Comparison of ENCODE assay signal across 12 cellular contexts in the genomic region with DNA sequence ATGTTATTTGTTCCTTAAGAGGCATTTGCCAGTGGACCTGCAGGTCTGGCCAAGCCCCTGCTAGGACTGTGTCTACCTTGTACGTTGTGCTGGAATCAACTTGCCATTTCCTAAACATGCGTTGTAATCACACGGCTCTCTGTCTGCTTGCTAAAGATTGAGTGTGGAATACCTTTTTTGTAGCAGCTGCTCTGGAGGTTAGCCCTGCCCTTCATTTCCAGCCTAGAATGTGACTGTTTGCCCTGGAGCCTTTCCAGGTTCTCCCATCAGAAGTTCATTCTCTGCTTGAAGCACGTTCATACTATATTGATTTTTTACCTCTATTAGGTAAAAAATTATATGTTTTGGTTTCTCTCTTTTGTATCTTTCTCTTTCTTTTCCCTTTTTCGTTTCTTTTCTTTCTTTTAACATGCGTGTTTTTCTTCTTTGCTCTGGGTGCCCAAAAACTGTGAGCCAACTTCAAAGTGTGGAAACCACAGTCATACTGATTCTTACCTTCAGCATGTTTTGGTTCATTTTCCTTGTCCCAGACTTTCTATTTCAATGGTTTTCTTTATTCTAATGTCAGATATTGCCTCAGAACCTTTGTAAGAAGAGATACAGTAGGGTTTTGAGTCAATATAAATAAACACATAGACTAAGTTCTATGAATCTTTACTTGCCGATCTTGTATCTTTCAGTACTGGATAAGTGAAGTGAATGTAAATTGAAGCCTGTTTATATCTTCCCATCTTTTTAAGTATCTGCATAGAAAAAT.
DNase-seq lines count a peak whose midpoint lies in the region; ATAC-seq and TF ChIP-seq lines count a peak whose summit lies in the region.
"Had no signal": no experiment of that assay in that cellular context is flagged by ENCODE, and none has a peak within 500 bp of the region (broad histone marks: within the 10 kb centered on the region; RNA-seq: fewer than 3 reads in every experiment).

No MANE protein-coding gene starts in this region.

- no peaks in the 10 kb centered on the region for H3K9me3 ChIP-seq in ascending aorta

- intact Hi-C loops in activated T-helper 2 cell treated with anti-CD3 and anti-CD28 coated beads, Interferon-gamma antibody, Interleukin-2, Interleukin-4, amounts not matched to agents 10 μg/mL and 5 μg/mL and 100 μg/mL, durations not matched to agents 14 hours and 24 hours and 36 hours (cut with micrococcal nuclease): no loop called here
- intact Hi-C loops in ascending aorta (cut with DNase I): no loop called here

- CTCF ChIA-PET in activated CD8-positive, alpha-beta memory T cell treated with anti-CD3 and anti-CD28 coated beads, Interleukin-2, amount 10 ng/mL, durations not matched to agents 7 days and 5 days (lab: Charles Lee): no interaction called here

- no peaks in the 10 kb centered on the region for H3K27me3 ChIP-seq in ascending aorta

- no peaks in the 10 kb centered on the region for H3K36me3 ChIP-seq in ascending aorta

- H3K36me3 Mint-ChIP-seq in activated T-helper 2 cell treated with anti-CD3 and anti-CD28 coated beads, Interferon-gamma antibody, Interleukin-2, Interleukin-4, amounts not matched to agents 10 μg/mL and 5 μg/mL and 100 μg/mL, durations not matched to agents 14 hours and 24 hours and 36 hours (ENCODE audit: low read depth): peaks cover 6% of the 10 kb centered on the region
- H3K36me3 Mint-ChIP-seq in activated CD8-positive, alpha-beta memory T cell treated with anti-CD3 and anti-CD28 coated beads, Interleukin-2, amount 10 ng/mL, durations not matched to agents 7 days and 5 days: peaks cover 9% of the 10 kb centered on the region

- H3K27me3 Mint-ChIP-seq in activated T-helper 2 cell treated with anti-CD3 and anti-CD28 coated beads, Interferon-gamma antibody, Interleukin-2, Interleukin-4, amounts not matched to agents 10 μg/mL and 5 μg/mL and 100 μg/mL, durations not matched to agents 14 hours and 24 hours and 36 hours (ENCODE audit: low read depth): peaks cover 2% of the 10 kb centered on the region
- no peaks in the 10 kb centered on the region for H3K27me3 Mint-ChIP-seq in activated CD8-positive, alpha-beta memory T cell treated with anti-CD3 and anti-CD28 coated beads, Interleukin-2, amount 10 ng/mL, durations not matched to agents 7 days and 5 days
- H3K27me3 Mint-ChIP-seq: CD8-positive, alpha-beta memory T cell; naive thymus-derived CD8-positive, alpha-beta T cell had no signal

- no peak overlapping the region for H3K4me3 Mint-ChIP-seq in activated T-helper 2 cell treated with anti-CD3 and anti-CD28 coated beads, Interferon-gamma antibody, Interleukin-2, Interleukin-4, amounts not matched to agents 10 μg/mL and 5 μg/mL and 100 μg/mL, durations not matched to agents 14 hours and 24 hours and 36 hours (ENCODE audit: low read depth)
- H3K4me3 Mint-ChIP-seq in activated CD8-positive, alpha-beta memory T cell treated with anti-CD3 and anti-CD28 coated beads, Interleukin-2, amount 10 ng/mL, durations not matched to agents 7 days and 5 days: no peak overlapping the region
- H3K4me3 Mint-ChIP-seq: CD8-positive, alpha-beta memory T cell; naive thymus-derived CD8-positive, alpha-beta T cell had no signal

- DNase-seq in DMS79 treated with DMSO at 0.1 percent for 48 hours (lab: John Stamatoyannopoulos, UW): peak; percentile 38
- peak; percentile 80 for DNase-seq in NCI-H146 treated with DMSO at 0.1 percent for 48 hours (lab: John Stamatoyannopoulos, UW; ENCODE audit: unreplicated experiment)
- no peak for DNase-seq in activated T-helper 2 cell treated with anti-CD3 and anti-CD28 coated beads, Interferon-gamma antibody, Interleukin-2, Interleukin-4, amounts not matched to agents 10 μg/mL and 5 μg/mL and 100 μg/mL, durations not matched to agents 14 hours and 24 hours and 36 hours (ENCODE audit: low spot score)
- DNase-seq in mucosa of gallbladder (ENCODE audit: low spot score): peak; percentile 68
- DNase-seq in ascending aorta (ENCODE audit: low spot score in 2 of 2): no peak
- DNase-seq in activated CD8-positive, alpha-beta memory T cell treated with anti-CD3 and anti-CD28 coated beads, Interleukin-2, amount 10 ng/mL, durations not matched to agents 7 days and 5 days: no peak
- no peak for DNase-seq in OCI-M2 (lab: John Stamatoyannopoulos, UW; ENCODE audit: unreplicated experiment)
- DNase-seq: CD8-positive, alpha-beta memory T cell; KBM-7; naive thymus-derived CD8-positive, alpha-beta T cell; NK-92 treated with Interleukin-12 subunit alpha and Interleukin-12 subunit beta, amount 100 ng/mL, for 24 hours had no signal

- no peaks in the 10 kb centered on the region for H3K4me1 ChIP-seq in ascending aorta

- peaks cover 9% of the 10 kb centered on the region for H3K4me1 Mint-ChIP-seq in activated T-helper 2 cell treated with anti-CD3 and anti-CD28 coated beads, Interferon-gamma antibody, Interleukin-2, Interleukin-4, amounts not matched to agents 10 μg/mL and 5 μg/mL and 100 μg/mL, durations not matched to agents 14 hours and 24 hours and 36 hours (ENCODE audit: low read depth)
- peaks cover 4% of the 10 kb centered on the region for H3K4me1 Mint-ChIP-seq in activated CD8-positive, alpha-beta memory T cell treated with anti-CD3 and anti-CD28 coated beads, Interleukin-2, amount 10 ng/mL, durations not matched to agents 7 days and 5 days

- H3K27ac ChIP-seq in ascending aorta: no peak overlapping the region

- no peak for ATAC-seq in HG02610 (IDR thresholded peaks at IDR 0.05; ENCODE audit: unreplicated experiment)
- ATAC-seq in activated CD8-positive, alpha-beta memory T cell treated with anti-CD3 and anti-CD28 coated beads, Interleukin-2, amount 10 ng/mL, durations not matched to agents 7 days and 5 days: no peak
- ATAC-seq: naive thymus-derived CD8-positive, alpha-beta T cell had no signal

- no peak overlapping the region for H3K4me3 ChIP-seq in ascending aorta

- H3K9me3 Mint-ChIP-seq in activated T-helper 2 cell treated with anti-CD3 and anti-CD28 coated beads, Interferon-gamma antibody, Interleukin-2, Interleukin-4, amounts not matched to agents 10 μg/mL and 5 μg/mL and 100 μg/mL, durations not matched to agents 14 hours and 24 hours and 36 hours: peaks cover 1% of the 10 kb centered on the region
- peaks cover 2% of the 10 kb centered on the region for H3K9me3 Mint-ChIP-seq in activated CD8-positive, alpha-beta memory T cell treated with anti-CD3 and anti-CD28 coated beads, Interleukin-2, amount 10 ng/mL, durations not matched to agents 7 days and 5 days (ENCODE audit: low read depth)

- TF ChIP-seq CTCF in ascending aorta (IDR thresholded peaks at IDR 0.05): no peak

- peak overlapping the region; percentile 34 for H3K27ac Mint-ChIP-seq in activated T-helper 2 cell treated with anti-CD3 and anti-CD28 coated beads, Interferon-gamma antibody, Interleukin-2, Interleukin-4, amounts not matched to agents 10 μg/mL and 5 μg/mL and 100 μg/mL, durations not matched to agents 14 hours and 24 hours and 36 hours
- no peak overlapping the region for H3K27ac Mint-ChIP-seq in activated CD8-positive, alpha-beta memory T cell treated with anti-CD3 and anti-CD28 coated beads, Interleukin-2, amount 10 ng/mL, durations not matched to agents 7 days and 5 days
- H3K27ac Mint-ChIP-seq: CD8-positive, alpha-beta memory T cell had no signal

Comparison
In these comparisons a context has a peak if more than half of its experiments do, and no peak if none do; other contexts are left out.
1. DNase-seq: peak in DMS79 treated with DMSO at 0.1 percent for 48 hours (single experiment), NCI-H146 treated with DMSO at 0.1 percent for 48 hours (single experiment) and mucosa of gallbladder (single experiment); none in activated T-helper 2 cell treated with anti-CD3 and anti-CD28 coated beads, Interferon-gamma antibody, Interleukin-2, Interleukin-4, amounts not matched to agents 10 μg/mL and 5 μg/mL and 100 μg/mL, durations not matched to agents 14 hours and 24 hours and 36 hours (single experiment), ascending aorta (0 of 2), activated CD8-positive, alpha-beta memory T cell treated with anti-CD3 and anti-CD28 coated beads, Interleukin-2, amount 10 ng/mL, durations not matched to agents 7 days and 5 days (single experiment) and OCI-M2 (single experiment).